Comparison of ENCODE assay signal across 1 cellular context in the genomic region with DNA sequence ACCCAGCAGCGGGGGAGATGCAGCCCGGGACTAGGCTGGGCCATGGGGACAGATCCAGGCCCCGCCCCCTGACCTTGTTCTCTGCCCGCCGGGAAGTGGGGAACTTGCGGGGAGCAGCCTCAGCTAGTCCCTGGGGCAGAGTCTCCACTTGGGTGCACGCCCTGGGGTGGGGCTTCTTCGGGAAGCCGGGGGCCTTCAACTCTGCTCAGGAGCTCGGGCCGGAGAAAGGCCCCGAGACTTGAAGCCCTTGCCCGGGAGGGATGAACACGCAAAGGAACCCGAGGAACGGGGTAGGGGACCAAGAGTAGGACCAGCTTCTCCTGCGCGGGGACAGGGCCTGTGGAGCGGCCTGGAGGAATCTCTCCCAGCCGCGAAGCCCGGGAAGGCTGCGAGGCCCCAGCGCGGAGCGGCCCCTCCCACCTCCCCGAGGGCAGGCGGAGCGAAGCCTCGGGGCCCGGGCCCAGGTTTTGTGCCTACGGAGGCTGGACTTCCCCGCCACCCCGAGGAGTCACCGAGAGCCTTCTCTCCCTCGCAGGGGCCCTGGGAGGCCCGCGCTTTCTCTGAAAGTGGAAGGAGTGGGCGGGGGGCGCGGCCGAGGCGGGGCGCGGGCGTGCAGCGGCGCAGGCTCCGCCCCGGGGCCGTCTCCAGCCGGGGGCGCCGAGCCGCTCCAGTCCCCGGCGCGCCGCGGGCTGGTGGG.
TF ChIP-seq lines count a peak whose summit lies in the region.

A gene (plus strand): TSS at position 670 of the 697 bp plus-strand sequence. CDS start 54 bp downstream, outside the sequence.

TF ChIP-seq in GM12878, 131 proteins besides CTCF, POLR2A, EP300 and RAD21 (continued from another document and continues in another):
- no peak for TF ChIP-seq SUZ12 (IDR thresholded peaks at IDR 0.05; ENCODE audit: unreplicated experiment)
- TF ChIP-seq, protein P1, sequence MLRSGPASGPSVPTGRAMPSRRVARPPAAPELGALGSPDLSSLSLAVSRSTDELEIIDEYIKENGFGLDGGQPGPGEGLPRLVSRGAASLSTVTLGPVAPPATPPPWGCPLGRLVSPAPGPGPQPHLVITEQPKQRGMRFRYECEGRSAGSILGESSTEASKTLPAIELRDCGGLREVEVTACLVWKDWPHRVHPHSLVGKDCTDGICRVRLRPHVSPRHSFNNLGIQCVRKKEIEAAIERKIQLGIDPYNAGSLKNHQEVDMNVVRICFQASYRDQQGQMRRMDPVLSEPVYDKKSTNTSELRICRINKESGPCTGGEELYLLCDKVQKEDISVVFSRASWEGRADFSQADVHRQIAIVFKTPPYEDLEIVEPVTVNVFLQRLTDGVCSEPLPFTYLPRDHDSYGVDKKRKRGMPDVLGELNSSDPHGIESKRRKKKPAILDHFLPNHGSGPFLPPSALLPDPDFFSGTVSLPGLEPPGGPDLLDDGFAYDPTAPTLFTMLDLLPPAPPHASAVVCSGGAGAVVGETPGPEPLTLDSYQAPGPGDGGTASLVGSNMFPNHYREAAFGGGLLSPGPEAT (IDR thresholded peaks at IDR 0.05; ENCODE audit: low read depth), result peak; percentile 69
- no peak for TF ChIP-seq FOXM1 (IDR thresholded peaks at IDR 0.05; ENCODE audit: low read depth, low read length)
- no peak for TF ChIP-seq CHD1 (IDR thresholded peaks at IDR 0.05; ENCODE audit: low read depth, low read length)
- TF ChIP-seq NFIC (IDR thresholded peaks at IDR 0.05; ENCODE audit: low read depth, low read length), result no peak
- no peak; the same call in 1 of the 2 replicates for TF ChIP-seq SMC3 (IDR thresholded peaks at IDR 0.05; ENCODE audit: borderline replicate concordance, low read length)
- TF ChIP-seq, protein P2, sequence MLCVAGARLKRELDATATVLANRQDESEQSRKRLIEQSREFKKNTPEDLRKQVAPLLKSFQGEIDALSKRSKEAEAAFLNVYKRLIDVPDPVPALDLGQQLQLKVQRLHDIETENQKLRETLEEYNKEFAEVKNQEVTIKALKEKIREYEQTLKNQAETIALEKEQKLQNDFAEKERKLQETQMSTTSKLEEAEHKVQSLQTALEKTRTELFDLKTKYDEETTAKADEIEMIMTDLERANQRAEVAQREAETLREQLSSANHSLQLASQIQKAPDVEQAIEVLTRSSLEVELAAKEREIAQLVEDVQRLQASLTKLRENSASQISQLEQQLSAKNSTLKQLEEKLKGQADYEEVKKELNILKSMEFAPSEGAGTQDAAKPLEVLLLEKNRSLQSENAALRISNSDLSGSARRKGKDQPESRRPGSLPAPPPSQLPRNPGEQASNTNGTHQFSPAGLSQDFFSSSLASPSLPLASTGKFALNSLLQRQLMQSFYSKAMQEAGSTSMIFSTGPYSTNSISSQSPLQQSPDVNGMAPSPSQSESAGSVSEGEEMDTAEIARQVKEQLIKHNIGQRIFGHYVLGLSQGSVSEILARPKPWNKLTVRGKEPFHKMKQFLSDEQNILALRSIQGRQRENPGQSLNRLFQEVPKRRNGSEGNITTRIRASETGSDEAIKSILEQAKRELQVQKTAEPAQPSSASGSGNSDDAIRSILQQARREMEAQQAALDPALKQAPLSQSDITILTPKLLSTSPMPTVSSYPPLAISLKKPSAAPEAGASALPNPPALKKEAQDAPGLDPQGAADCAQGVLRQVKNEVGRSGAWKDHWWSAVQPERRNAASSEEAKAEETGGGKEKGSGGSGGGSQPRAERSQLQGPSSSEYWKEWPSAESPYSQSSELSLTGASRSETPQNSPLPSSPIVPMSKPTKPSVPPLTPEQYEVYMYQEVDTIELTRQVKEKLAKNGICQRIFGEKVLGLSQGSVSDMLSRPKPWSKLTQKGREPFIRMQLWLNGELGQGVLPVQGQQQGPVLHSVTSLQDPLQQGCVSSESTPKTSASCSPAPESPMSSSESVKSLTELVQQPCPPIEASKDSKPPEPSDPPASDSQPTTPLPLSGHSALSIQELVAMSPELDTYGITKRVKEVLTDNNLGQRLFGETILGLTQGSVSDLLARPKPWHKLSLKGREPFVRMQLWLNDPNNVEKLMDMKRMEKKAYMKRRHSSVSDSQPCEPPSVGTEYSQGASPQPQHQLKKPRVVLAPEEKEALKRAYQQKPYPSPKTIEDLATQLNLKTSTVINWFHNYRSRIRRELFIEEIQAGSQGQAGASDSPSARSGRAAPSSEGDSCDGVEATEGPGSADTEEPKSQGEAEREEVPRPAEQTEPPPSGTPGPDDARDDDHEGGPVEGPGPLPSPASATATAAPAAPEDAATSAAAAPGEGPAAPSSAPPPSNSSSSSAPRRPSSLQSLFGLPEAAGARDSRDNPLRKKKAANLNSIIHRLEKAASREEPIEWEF (IDR thresholded peaks at IDR 0.05; ENCODE audit: insufficient replicate concordance, low read depth, low read length), result no peak
- no peak for TF ChIP-seq ZZZ3 (IDR thresholded peaks at IDR 0.05; ENCODE audit: control insufficient read depth, insufficient read length, low read depth)
- TF ChIP-seq, protein P3, sequence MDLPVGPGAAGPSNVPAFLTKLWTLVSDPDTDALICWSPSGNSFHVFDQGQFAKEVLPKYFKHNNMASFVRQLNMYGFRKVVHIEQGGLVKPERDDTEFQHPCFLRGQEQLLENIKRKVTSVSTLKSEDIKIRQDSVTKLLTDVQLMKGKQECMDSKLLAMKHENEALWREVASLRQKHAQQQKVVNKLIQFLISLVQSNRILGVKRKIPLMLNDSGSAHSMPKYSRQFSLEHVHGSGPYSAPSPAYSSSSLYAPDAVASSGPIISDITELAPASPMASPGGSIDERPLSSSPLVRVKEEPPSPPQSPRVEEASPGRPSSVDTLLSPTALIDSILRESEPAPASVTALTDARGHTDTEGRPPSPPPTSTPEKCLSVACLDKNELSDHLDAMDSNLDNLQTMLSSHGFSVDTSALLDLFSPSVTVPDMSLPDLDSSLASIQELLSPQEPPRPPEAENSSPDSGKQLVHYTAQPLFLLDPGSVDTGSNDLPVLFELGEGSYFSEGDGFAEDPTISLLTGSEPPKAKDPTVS (IDR thresholded peaks at IDR 0.05; ENCODE audit: low read depth, low read length), result no peak
- TF ChIP-seq, protein P4, sequence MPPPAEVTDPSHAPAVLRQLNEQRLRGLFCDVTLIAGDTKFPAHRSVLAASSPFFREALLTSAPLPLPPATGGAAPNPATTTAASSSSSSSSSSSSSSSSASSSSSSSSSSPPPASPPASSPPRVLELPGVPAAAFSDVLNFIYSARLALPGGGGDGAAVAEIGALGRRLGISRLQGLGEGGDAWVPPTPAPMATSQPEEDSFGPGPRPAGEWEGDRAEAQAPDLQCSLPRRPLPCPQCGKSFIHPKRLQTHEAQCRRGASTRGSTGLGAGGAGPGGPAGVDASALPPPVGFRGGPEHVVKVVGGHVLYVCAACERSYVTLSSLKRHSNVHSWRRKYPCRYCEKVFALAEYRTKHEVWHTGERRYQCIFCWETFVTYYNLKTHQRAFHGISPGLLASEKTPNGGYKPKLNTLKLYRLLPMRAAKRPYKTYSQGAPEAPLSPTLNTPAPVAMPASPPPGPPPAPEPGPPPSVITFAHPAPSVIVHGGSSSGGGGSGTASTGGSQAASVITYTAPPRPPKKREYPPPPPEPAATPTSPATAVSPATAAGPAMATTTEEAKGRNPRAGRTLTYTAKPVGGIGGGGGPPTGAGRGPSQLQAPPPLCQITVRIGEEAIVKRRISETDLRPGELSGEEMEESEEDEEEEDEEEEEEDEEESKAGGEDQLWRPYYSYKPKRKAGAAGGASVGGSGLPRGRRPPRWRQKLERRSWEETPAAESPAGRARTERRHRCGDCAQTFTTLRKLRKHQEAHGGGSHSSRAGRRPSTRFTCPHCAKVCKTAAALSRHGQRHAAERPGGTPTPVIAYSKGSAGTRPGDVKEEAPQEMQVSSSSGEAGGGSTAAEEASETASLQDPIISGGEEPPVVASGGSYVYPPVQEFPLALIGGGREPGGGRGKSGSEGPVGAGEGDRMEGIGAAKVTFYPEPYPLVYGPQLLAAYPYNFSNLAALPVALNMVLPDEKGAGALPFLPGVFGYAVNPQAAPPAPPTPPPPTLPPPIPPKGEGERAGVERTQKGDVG (CRISPR knock-in tag; IDR thresholded peaks at IDR 0.05), result no peak
- no peak for TF ChIP-seq NR2C2 (IDR thresholded peaks at IDR 0.05; ENCODE audit: borderline replicate concordance, control insufficient read depth, insufficient read length, low read depth)
- TF ChIP-seq TCF12 (IDR thresholded peaks at IDR 0.05; ENCODE audit: low read depth, low read length), result no peak
- TF ChIP-seq RCOR1 (conservative IDR thresholded peaks at IDR 0.05; ENCODE audit: low read depth, low read length), result no peak
- TF ChIP-seq, protein P5, sequence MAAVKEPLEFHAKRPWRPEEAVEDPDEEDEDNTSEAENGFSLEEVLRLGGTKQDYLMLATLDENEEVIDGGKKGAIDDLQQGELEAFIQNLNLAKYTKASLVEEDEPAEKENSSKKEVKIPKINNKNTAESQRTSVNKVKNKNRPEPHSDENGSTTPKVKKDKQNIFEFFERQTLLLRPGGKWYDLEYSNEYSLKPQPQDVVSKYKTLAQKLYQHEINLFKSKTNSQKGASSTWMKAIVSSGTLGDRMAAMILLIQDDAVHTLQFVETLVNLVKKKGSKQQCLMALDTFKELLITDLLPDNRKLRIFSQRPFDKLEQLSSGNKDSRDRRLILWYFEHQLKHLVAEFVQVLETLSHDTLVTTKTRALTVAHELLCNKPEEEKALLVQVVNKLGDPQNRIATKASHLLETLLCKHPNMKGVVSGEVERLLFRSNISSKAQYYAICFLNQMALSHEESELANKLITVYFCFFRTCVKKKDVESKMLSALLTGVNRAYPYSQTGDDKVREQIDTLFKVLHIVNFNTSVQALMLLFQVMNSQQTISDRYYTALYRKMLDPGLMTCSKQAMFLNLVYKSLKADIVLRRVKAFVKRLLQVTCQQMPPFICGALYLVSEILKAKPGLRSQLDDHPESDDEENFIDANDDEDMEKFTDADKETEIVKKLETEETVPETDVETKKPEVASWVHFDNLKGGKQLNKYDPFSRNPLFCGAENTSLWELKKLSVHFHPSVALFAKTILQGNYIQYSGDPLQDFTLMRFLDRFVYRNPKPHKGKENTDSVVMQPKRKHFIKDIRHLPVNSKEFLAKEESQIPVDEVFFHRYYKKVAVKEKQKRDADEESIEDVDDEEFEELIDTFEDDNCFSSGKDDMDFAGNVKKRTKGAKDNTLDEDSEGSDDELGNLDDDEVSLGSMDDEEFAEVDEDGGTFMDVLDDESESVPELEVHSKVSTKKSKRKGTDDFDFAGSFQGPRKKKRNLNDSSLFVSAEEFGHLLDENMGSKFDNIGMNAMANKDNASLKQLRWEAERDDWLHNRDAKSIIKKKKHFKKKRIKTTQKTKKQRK (IDR thresholded peaks at IDR 0.05; ENCODE audit: low read depth, low read length), result no peak
- TF ChIP-seq TAF1 (IDR thresholded peaks at IDR 0.05; ENCODE audit: borderline replicate concordance, low read depth, low read length), result peak; percentile 58; the same call in 1 of the 2 replicates
- peak; percentile 66; the same call in 1 of the 2 replicates for TF ChIP-seq RB1 (IDR thresholded peaks at IDR 0.05; ENCODE audit: borderline replicate concordance)
- TF ChIP-seq HDGF (IDR thresholded peaks at IDR 0.05), result no peak
- no peak for TF ChIP-seq GATAD2B (conservative IDR thresholded peaks at IDR 0.05; ENCODE audit: low read depth)
- TF ChIP-seq ZNF384 (IDR thresholded peaks at IDR 0.05; ENCODE audit: borderline replicate concordance, low read depth, low read length), result no peak
- TF ChIP-seq SREBF2 (IDR thresholded peaks at IDR 0.05; ENCODE audit: low read length), result no peak
- TF ChIP-seq, protein P6, sequence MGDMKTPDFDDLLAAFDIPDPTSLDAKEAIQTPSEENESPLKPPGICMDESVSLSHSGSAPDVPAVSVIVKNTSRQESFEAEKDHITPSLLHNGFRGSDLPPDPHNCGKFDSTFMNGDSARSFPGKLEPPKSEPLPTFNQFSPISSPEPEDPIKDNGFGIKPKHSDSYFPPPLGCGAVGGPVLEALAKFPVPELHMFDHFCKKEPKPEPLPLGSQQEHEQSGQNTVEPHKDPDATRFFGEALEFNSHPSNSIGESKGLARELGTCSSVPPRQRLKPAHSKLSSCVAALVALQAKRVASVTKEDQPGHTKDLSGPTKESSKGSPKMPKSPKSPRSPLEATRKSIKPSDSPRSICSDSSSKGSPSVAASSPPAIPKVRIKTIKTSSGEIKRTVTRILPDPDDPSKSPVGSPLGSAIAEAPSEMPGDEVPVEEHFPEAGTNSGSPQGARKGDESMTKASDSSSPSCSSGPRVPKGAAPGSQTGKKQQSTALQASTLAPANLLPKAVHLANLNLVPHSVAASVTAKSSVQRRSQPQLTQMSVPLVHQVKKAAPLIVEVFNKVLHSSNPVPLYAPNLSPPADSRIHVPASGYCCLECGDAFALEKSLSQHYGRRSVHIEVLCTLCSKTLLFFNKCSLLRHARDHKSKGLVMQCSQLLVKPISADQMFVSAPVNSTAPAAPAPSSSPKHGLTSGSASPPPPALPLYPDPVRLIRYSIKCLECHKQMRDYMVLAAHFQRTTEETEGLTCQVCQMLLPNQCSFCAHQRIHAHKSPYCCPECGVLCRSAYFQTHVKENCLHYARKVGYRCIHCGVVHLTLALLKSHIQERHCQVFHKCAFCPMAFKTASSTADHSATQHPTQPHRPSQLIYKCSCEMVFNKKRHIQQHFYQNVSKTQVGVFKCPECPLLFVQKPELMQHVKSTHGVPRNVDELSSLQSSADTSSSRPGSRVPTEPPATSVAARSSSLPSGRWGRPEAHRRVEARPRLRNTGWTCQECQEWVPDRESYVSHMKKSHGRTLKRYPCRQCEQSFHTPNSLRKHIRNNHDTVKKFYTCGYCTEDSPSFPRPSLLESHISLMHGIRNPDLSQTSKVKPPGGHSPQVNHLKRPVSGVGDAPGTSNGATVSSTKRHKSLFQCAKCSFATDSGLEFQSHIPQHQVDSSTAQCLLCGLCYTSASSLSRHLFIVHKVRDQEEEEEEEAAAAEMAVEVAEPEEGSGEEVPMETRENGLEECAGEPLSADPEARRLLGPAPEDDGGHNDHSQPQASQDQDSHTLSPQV (IDR thresholded peaks at IDR 0.05), result no peak
- TF ChIP-seq, protein P7, sequence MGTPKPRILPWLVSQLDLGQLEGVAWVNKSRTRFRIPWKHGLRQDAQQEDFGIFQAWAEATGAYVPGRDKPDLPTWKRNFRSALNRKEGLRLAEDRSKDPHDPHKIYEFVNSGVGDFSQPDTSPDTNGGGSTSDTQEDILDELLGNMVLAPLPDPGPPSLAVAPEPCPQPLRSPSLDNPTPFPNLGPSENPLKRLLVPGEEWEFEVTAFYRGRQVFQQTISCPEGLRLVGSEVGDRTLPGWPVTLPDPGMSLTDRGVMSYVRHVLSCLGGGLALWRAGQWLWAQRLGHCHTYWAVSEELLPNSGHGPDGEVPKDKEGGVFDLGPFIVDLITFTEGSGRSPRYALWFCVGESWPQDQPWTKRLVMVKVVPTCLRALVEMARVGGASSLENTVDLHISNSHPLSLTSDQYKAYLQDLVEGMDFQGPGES (IDR thresholded peaks at IDR 0.05), result no peak
- TF ChIP-seq, protein P8, sequence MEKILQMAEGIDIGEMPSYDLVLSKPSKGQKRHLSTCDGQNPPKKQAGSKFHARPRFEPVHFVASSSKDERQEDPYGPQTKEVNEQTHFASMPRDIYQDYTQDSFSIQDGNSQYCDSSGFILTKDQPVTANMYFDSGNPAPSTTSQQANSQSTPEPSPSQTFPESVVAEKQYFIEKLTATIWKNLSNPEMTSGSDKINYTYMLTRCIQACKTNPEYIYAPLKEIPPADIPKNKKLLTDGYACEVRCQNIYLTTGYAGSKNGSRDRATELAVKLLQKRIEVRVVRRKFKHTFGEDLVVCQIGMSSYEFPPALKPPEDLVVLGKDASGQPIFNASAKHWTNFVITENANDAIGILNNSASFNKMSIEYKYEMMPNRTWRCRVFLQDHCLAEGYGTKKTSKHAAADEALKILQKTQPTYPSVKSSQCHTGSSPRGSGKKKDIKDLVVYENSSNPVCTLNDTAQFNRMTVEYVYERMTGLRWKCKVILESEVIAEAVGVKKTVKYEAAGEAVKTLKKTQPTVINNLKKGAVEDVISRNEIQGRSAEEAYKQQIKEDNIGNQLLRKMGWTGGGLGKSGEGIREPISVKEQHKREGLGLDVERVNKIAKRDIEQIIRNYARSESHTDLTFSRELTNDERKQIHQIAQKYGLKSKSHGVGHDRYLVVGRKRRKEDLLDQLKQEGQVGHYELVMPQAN (conservative IDR thresholded peaks at IDR 0.05), result peak; percentile 40; the same call in 1 of the 2 replicates
- TF ChIP-seq RBBP5 (conservative IDR thresholded peaks at IDR 0.05), result no peak
- TF ChIP-seq TCF7 (IDR thresholded peaks at IDR 0.05; ENCODE audit: borderline replicate concordance), result no peak
- TF ChIP-seq LARP7 (IDR thresholded peaks at IDR 0.05), result 0 out of 2 replicates have a peak, but pooled peaks have one; percentile 21
